8 cellular contexts compared by ENCODE assay signal in the genomic region with DNA sequence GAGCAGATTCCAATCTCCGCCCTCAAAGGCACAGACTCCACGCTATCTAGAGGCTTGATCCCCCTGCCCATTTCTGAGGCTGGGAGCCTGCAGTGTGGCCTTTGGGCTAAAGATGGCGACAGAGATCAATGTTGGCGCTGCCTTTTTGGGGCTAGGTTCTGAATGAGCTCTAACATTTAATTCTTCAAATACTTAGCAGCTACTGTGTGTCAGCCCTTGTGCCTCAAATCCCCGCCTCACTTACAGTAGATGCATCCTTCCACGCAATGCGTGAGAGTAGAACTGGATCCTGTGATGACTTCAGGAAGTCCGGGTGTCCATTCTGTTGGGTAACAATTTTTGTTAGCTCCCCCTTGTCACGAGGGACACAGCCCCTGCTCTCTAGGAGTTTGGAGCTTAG.
DNase-seq lines count a peak whose midpoint lies in the region; ATAC-seq and TF ChIP-seq lines count a peak whose summit lies in the region.

No MANE protein-coding gene starts in this region.

- POLR2A ChIA-PET in AG04449 (lab: Yijun Ruan, JAX) = no interaction called here

- TF ChIP-seq CTCF in AG04449 (IDR thresholded peaks at IDR 0.05; ENCODE audit: insufficient read depth, low read length, missing control alignments) = peak; percentile 70
- TF ChIP-seq CTCF in retinal pigment epithelial cell (conservative IDR thresholded peaks at IDR 0.05; ENCODE audit: low read depth, low read length) = peak; percentile 80

- ATAC-seq in GM18858 (IDR thresholded peaks at IDR 0.05; ENCODE audit: unreplicated experiment) = no peak

- H3K4me3 ChIP-seq in AG04449 (ENCODE audit: low read depth, low read length) = no peak overlapping the region
- H3K4me3 ChIP-seq in retinal pigment epithelial cell (ENCODE audit: low read length) = no peak overlapping the region

- CTCF ChIA-PET in AG04449 (lab: Yijun Ruan, JAX) = interaction anchor here (0.6 to 7.3 kb wide), 20 partner anchors 9 to 310 kb away, joined by 3 to 44 read pairs (median 4); a partner anchor contains a TSS

- DNase-seq in AG04449 (ENCODE audit: low read depth, low spot score) (no peak), GM19238 (ENCODE audit: insufficient read length, low spot score) (peak; percentile 25), NCI-H69 (lab: John Stamatoyannopoulos, UW) (peak; percentile 0), germinal center (ENCODE audit: low spot score) (peak; percentile 45), retinal pigment epithelial cell (ENCODE audit: low read depth) (no peak), SKM-1 treated with dmso at 0.1 percent for 144 hours (lab: John Stamatoyannopoulos, UW; ENCODE audit: unreplicated experiment) (no peak)
- peak; percentile 52 for DNase-seq in activated T-cell treated with anti-CD3 and anti-CD28 coated beads, Interleukin-2, amount 50 U/mL, for 1 hour

Comparison
In these comparisons a context has a peak if more than half of its experiments do, and no peak if none do; other contexts are left out.
1. DNase-seq: peak in GM19238 (single experiment), NCI-H69 (single experiment), activated T-cell treated with anti-CD3 and anti-CD28 coated beads, Interleukin-2, amount 50 U/mL, for 1 hour (single experiment) and germinal center (single experiment); none in AG04449 (single experiment), retinal pigment epithelial cell (single experiment) and SKM-1 treated with dmso at 0.1 percent for 144 hours (single experiment).